16 cellular contexts compared by ENCODE assay signal in genomic region chr17:7429722-7430121, GRCh38. TPM values are rescaled to one million over a fixed set of nuclear protein-coding genes. Genes with fewer than 3 reads are reported as not detected.
DNase-seq lines count a peak whose midpoint lies in the region; ATAC-seq and TF ChIP-seq lines count a peak whose summit lies in the region.
"Had no signal": no experiment of that assay in that cellular context is flagged by ENCODE, and none has a peak within 500 bp of the region (broad histone marks: within the 10 kb centered on the region; RNA-seq: fewer than 3 reads in every experiment).

No MANE protein-coding gene starts in this region.

- peak overlapping the region; percentile 94 for H2AK5ac ChIP-seq in neuronal stem cell (ENCODE audit: low read depth, low read length)

- no peak for TF ChIP-seq CTCF in HEK293 (tag by site-specific recombination; IDR thresholded peaks at IDR 0.05)

- no peak overlapping the region for H2BK120ac ChIP-seq in neuronal stem cell (ENCODE audit: low read depth, low read length)

- no peak overlapping the region for H3K9ac ChIP-seq in neuronal stem cell (ENCODE audit: low read depth, low read length, poor library complexity)

- no peak overlapping the region for H2AFZ ChIP-seq in neuronal stem cell (ENCODE audit: low read length)

- peak overlapping the region; percentile 63 for H2BK12ac ChIP-seq in neuronal stem cell (ENCODE audit: low read length)

- intact Hi-C loops in aorta (cut with DNase I), result loop anchor here in 1 of 2 donors (10.0 kb wide), 1 partner anchor 75 kb away; the partner anchor contains the start of genes KCTD11 and TMEM95

- H3K79me1 ChIP-seq in neuronal stem cell (ENCODE audit: low read depth, low read length), result peaks cover 3% of the 10 kb centered on the region

- no peak overlapping the region for H2BK15ac ChIP-seq in neuronal stem cell (ENCODE audit: low read length)

- no peak overlapping the region for H3K4me3 ChIP-seq in H7 (ENCODE audit: insufficient read depth, low read depth, low read length)
- H3K4me3 ChIP-seq in HEK293 (ENCODE audit: low read depth, low read length), result no peak overlapping the region
- no peak overlapping the region for H3K4me3 ChIP-seq in neuronal stem cell (ENCODE audit: low read length in 2 of 2)
- no peak overlapping the region for H3K4me3 ChIP-seq in aorta (ENCODE audit: low read length in 2 of 2)
- H3K4me3 ChIP-seq: HAP-1 had no signal

- no peak overlapping the region for H4K91ac ChIP-seq in neuronal stem cell (ENCODE audit: low read depth, low read length, poor library complexity)

- WGBS in neuronal stem cell (ENCODE audit: extremely low coverage in 2 of 2, insufficient read length in 2 of 2, insufficient replicate concordance in 1 of 2), 2 donors, result no CpG with 5 or more reads among the region's 10 CpGs
- WGBS in aorta, 2 donors, result 88 to 93% methylated on average over 10 of the region's 10 CpGs

- H3K36me3 ChIP-seq in H7 (replicated peaks; ENCODE audit: control insufficient read depth, insufficient read depth, low read length) (no peaks in the 10 kb centered on the region), HEK293 (ENCODE audit: control insufficient read depth in 2 of 2, insufficient read depth in 1 of 2, low read length in 2 of 2) (no peaks in the 10 kb centered on the region), neuronal stem cell (replicated peaks in 1 of 2; ENCODE audit: control insufficient read depth in 2 of 2, insufficient read depth in 2 of 2, low read length in 2 of 2) (no peaks in the 10 kb centered on the region), aorta (ENCODE audit: control insufficient read depth in 1 of 2, insufficient read depth in 2 of 2, low read length in 1 of 2) (no peaks in the 10 kb centered on the region)
- H3K36me3 ChIP-seq: BE2C, HAP-1 had no signal

- POLR2A ChIA-PET in HEK293 (lab: Yijun Ruan, JAX), result interaction anchor here (1.5 kb wide), 1 partner anchor 25 kb away, joined by 3 read pairs; the partner anchor contains the start of gene TMEM256

- peak overlapping the region; percentile 43 for H4K8ac ChIP-seq in neuronal stem cell (ENCODE audit: low read depth, low read length)

- no peak overlapping the region for H3K4me2 ChIP-seq in neuronal stem cell (ENCODE audit: insufficient read depth, low read length, poor library complexity, severe bottlenecking)

- peak; percentile 5 for ATAC-seq in aorta (ENCODE audit: low FRiP score)

- no peaks in the 10 kb centered on the region for H3K27me3 ChIP-seq in H7 (ENCODE audit: control insufficient read depth, insufficient read depth, low read length)
- H3K27me3 ChIP-seq in neuronal stem cell (ENCODE audit: control insufficient read depth in 3 of 3, insufficient read depth in 3 of 3, low read depth in 1 of 3, low read length in 3 of 3), result no peaks in the 10 kb centered on the region
- no peaks in the 10 kb centered on the region for H3K27me3 ChIP-seq in aorta (ENCODE audit: control insufficient read depth in 1 of 2, insufficient read depth in 2 of 2, low read length in 1 of 2)
- H3K27me3 ChIP-seq: BE2C had no signal

- CTCF ChIA-PET in HEK293 (lab: Yijun Ruan, JAX), result interaction anchor here (1.1 kb wide), 1 partner anchor 74 kb away, joined by 3 read pairs; the partner anchor contains the start of gene TMEM95

- H3K14ac ChIP-seq in neuronal stem cell (ENCODE audit: low read length), result no peak overlapping the region

- H3K4me1 ChIP-seq in HEK293 (ENCODE audit: control insufficient read depth, insufficient read depth, low read length) (no peaks in the 10 kb centered on the region), neuronal stem cell (ENCODE audit: control insufficient read depth in 2 of 2, insufficient read depth in 1 of 2, low read depth in 1 of 2, low read length in 2 of 2) (no peaks in the 10 kb centered on the region), aorta (ENCODE audit: control insufficient read depth in 1 of 2, insufficient read depth in 2 of 2, low read length in 2 of 2) (no peaks in the 10 kb centered on the region)
- H3K4me1 ChIP-seq: BE2C, HAP-1 had no signal

- H3K18ac ChIP-seq in neuronal stem cell (ENCODE audit: low read length), result no peak overlapping the region

- H2BK5ac ChIP-seq in neuronal stem cell (ENCODE audit: low read length), result peak overlapping the region; percentile 13

- peak overlapping the region; percentile 85 for H3K23ac ChIP-seq in neuronal stem cell (ENCODE audit: low read depth, low read length, poor library complexity)

- H3K27ac ChIP-seq in HEK293 (ENCODE audit: extremely low read depth, low read depth, low read length) (no peak overlapping the region), neuronal stem cell (replicated peaks; ENCODE audit: low read length) (no peak overlapping the region), aorta (ENCODE audit: low read depth in 1 of 2, low read length in 2 of 2) (no peak overlapping the region)
- H3K27ac ChIP-seq: HL-60 had no signal

- H3K9me3 ChIP-seq in HEK293 (ENCODE audit: control insufficient read depth, insufficient read depth, low read depth, low read length), result no peaks in the 10 kb centered on the region
- no peaks in the 10 kb centered on the region for H3K9me3 ChIP-seq in neuronal stem cell (replicated peaks in 1 of 2; ENCODE audit: control insufficient read depth in 2 of 2, insufficient read depth in 1 of 2, low read depth in 1 of 2, low read length in 2 of 2)
- H3K9me3 ChIP-seq in aorta (ENCODE audit: control insufficient read depth, low read length), result no peaks in the 10 kb centered on the region
- H3K9me3 ChIP-seq: BE2C, HAP-1 had no signal

- no peak overlapping the region for H3K4ac ChIP-seq in neuronal stem cell (ENCODE audit: low read length)

- DNase-seq in H7 (peak; percentile 50), neuronal stem cell (ENCODE audit: low spot score) (no peak), aorta (no peak), DMS 273 treated with DMSO at 0.1 percent for 48 hours (lab: John Stamatoyannopoulos, UW) (no peak)
- no peak for DNase-seq in stimulated activated CD8-positive, alpha-beta memory T cell treated with anti-CD3 and anti-CD28 coated beads, Interleukin-4, amount 100 ng/mL, for 48 hours
- DNase-seq: ACHN; BE2C; C1 segment of cervical spinal cord; CD4-positive, CD25-positive, alpha-beta regulatory T cell; CD8-positive, alpha-beta memory T cell; COR-L47 had no signal

TF ChIP-seq in HEK293, 187 proteins besides CTCF, POLR2A, EP300 and RAD21:
- TF ChIP-seq PBX3 (CRISPR knock-in tag; IDR thresholded peaks at IDR 0.05) (no peak), ZFHX2 (tag by site-specific recombination; conservative IDR thresholded peaks at IDR 0.05) (peak; percentile 36; the same call in 1 of the 2 replicates), EGR2 (tag by site-specific recombination; IDR thresholded peaks at IDR 0.05; ENCODE audit: low read depth) (peak; percentile 49)

RNA-seq across cellular contexts. Expression of gene SPEM3, which starts 1.1 kb away (rescaled TPM):
- total RNA-seq in H7 (2014; rRNA removed; shearing (Covaris generic)), result not detected in 2 replicates
- polyA plus RNA-seq in neuronal stem cell (2013, experiment 1 of 2), result not detected
- not detected for polyA plus RNA-seq in neuronal stem cell (2013, experiment 2 of 2)
- not detected for total RNA-seq in aorta
- polyA plus RNA-seq in aorta, result not detected
- total RNA-seq: CD4-positive, CD25-positive, alpha-beta regulatory T cell; CD8-positive, alpha-beta memory T cell; H1; HT1080 had no signal
- polyA plus RNA-seq: CD4-positive, CD25-positive, alpha-beta regulatory T cell; CD8-positive, alpha-beta memory T cell had no signal

RNA-seq across cellular contexts. Expression of gene SPEM2, which starts 4.3 kb away (rescaled TPM):
- total RNA-seq in H7 (2014; rRNA removed; shearing (Covaris generic)), result not detected in 2 replicates
- 0.06 TPM for polyA plus RNA-seq in neuronal stem cell (2013, experiment 1 of 2)
- polyA plus RNA-seq in neuronal stem cell (2013, experiment 2 of 2), result 0.01 TPM
- not detected for total RNA-seq in aorta
- not detected for polyA plus RNA-seq in aorta
- total RNA-seq: CD4-positive, CD25-positive, alpha-beta regulatory T cell; CD8-positive, alpha-beta memory T cell; H1; HT1080 had no signal
- polyA plus RNA-seq: CD4-positive, CD25-positive, alpha-beta regulatory T cell; CD8-positive, alpha-beta memory T cell had no signal

RNA-seq across cellular contexts. Expression of gene TMEM102, which starts 5.5 kb away (rescaled TPM):
- 14.5 and 15.8 TPM in 2 replicates for total RNA-seq in H7 (2014; rRNA removed; shearing (Covaris generic))
- polyA plus RNA-seq in neuronal stem cell (2013, experiment 1 of 2), result 0.70 TPM
- 0.72 TPM for polyA plus RNA-seq in neuronal stem cell (2013, experiment 2 of 2)
- 1 to 10 TPM; 3.6 to 5.1 TPM for total RNA-seq in aorta
- polyA plus RNA-seq in aorta, result 1 to 10 TPM; 1.8 to 2.7 TPM

RNA-seq across cellular contexts. Expression of gene FGF11, which starts 9.6 kb away (rescaled TPM):
- total RNA-seq in H7 (2014; rRNA removed; shearing (Covaris generic)), result 12.5 and 20.7 TPM in 2 replicates
- polyA plus RNA-seq in neuronal stem cell (2013, experiment 1 of 2), result 5.1 TPM
- 4.3 TPM for polyA plus RNA-seq in neuronal stem cell (2013, experiment 2 of 2)
- 1 to 10 TPM; 1.2 to 8.0 TPM for total RNA-seq in aorta
- under 1 TPM in 1 of 2 donors, not detected in 1; 0.54 TPM for polyA plus RNA-seq in aorta

RNA-seq across cellular contexts. Expression of gene SPEM1, which starts 9.6 kb away (rescaled TPM):
- not detected in 2 replicates for total RNA-seq in H7 (2014; rRNA removed; shearing (Covaris generic))
- polyA plus RNA-seq in neuronal stem cell (2013, experiment 1 of 2), result not detected
- polyA plus RNA-seq in neuronal stem cell (2013, experiment 2 of 2), result not detected
- total RNA-seq in aorta, result not detected
- not detected for polyA plus RNA-seq in aorta
- total RNA-seq: CD4-positive, CD25-positive, alpha-beta regulatory T cell; CD8-positive, alpha-beta memory T cell; H1; HT1080 had no signal
- polyA plus RNA-seq: CD4-positive, CD25-positive, alpha-beta regulatory T cell; CD8-positive, alpha-beta memory T cell; H1 had no signal
